Comparison of ENCODE assay signal across 8 cellular contexts in genomic region chr6:110357298-110357695, GRCh38. TPM values are rescaled to one million over a fixed set of nuclear protein-coding genes. Genes with fewer than 3 reads are reported as not detected.
DNase-seq lines count a peak whose midpoint lies in the region; ATAC-seq and TF ChIP-seq lines count a peak whose summit lies in the region.

No MANE protein-coding gene starts in this region.

- H3K4me1 Mint-ChIP-seq in activated CD4-positive, alpha-beta T cell treated with anti-CD3 and anti-CD28 coated beads, Interleukin-2, amount 10 ng/mL, durations not matched to agents 24 days and 14 days, result peaks cover 2% of the 10 kb centered on the region
- H3K4me1 Mint-ChIP-seq in central memory CD8-positive, alpha-beta T cell, result peaks cover 6% of the 10 kb centered on the region

- no peaks in the 10 kb centered on the region for H3K36me3 Mint-ChIP-seq in activated CD4-positive, alpha-beta T cell treated with anti-CD3 and anti-CD28 coated beads, Interleukin-2, amount 10 ng/mL, durations not matched to agents 24 days and 14 days (ENCODE audit: low read depth)
- peaks cover 1% of the 10 kb centered on the region for H3K36me3 Mint-ChIP-seq in central memory CD8-positive, alpha-beta T cell (ENCODE audit: insufficient read depth)

- no peaks in the 10 kb centered on the region for H3K27me3 ChIP-seq in lung (ENCODE audit: control insufficient read depth, insufficient read depth)
- peaks cover 22% of the 10 kb centered on the region for H3K27me3 ChIP-seq in thymus (ENCODE audit: control insufficient read depth, insufficient read depth)
- H3K27me3 ChIP-seq in effector memory CD4-positive, alpha-beta T cell (replicated peaks; ENCODE audit: control insufficient read depth, insufficient read depth, low read length, poor library complexity, severe bottlenecking), result peaks cover 10% of the 10 kb centered on the region

- peaks cover 0 to 9% of the 10 kb centered on the region in 2 donors for H3K4me1 ChIP-seq in lung (ENCODE audit: control insufficient read depth in 2 of 2, insufficient read depth in 2 of 2, low read length in 2 of 2)
- H3K4me1 ChIP-seq in thymus (ENCODE audit: control insufficient read depth, insufficient read depth, low read length), result peaks cover 8% of the 10 kb centered on the region
- H3K4me1 ChIP-seq in effector memory CD4-positive, alpha-beta T cell (ENCODE audit: control insufficient read depth, insufficient read depth, low read length, poor library complexity, severe bottlenecking), result peaks cover 3% of the 10 kb centered on the region

- WGBS in lung, 2 donors, result 35 to 47% methylated on average over 18 of the region's 18 CpGs
- WGBS in thymus, result 54% methylated on average over 18 of the region's 18 CpGs

- H3K9me3 ChIP-seq in lung (ENCODE audit: control insufficient read depth in 2 of 2, insufficient read depth in 1 of 2, low read length in 1 of 2), result no peaks in the 10 kb centered on the region
- H3K9me3 ChIP-seq in thymus (ENCODE audit: control insufficient read depth), result no peaks in the 10 kb centered on the region
- no peaks in the 10 kb centered on the region for H3K9me3 ChIP-seq in effector memory CD4-positive, alpha-beta T cell (ENCODE audit: control insufficient read depth, low read length)

- H3K4me3 ChIP-seq in lung (peak overlapping the region; percentile 43), thymus (ENCODE audit: low read length) (peak overlapping the region; percentile 41)
- no peak overlapping the region for H3K4me3 ChIP-seq in effector memory CD4-positive, alpha-beta T cell (ENCODE audit: insufficient read depth, low read depth, low read length, poor library complexity, severe bottlenecking)

- no peaks in the 10 kb centered on the region for H3K9me3 Mint-ChIP-seq in activated CD4-positive, alpha-beta T cell treated with anti-CD3 and anti-CD28 coated beads, Interleukin-2, amount 10 ng/mL, durations not matched to agents 24 days and 14 days
- H3K9me3 Mint-ChIP-seq in central memory CD8-positive, alpha-beta T cell, result no peaks in the 10 kb centered on the region

- H3K36me3 ChIP-seq in lung (ENCODE audit: control insufficient read depth in 2 of 2, insufficient read depth in 2 of 2, low read length in 2 of 2) (no peaks in the 10 kb centered on the region), thymus (ENCODE audit: control insufficient read depth, insufficient read depth) (no peaks in the 10 kb centered on the region)
- H3K36me3 ChIP-seq in effector memory CD4-positive, alpha-beta T cell (ENCODE audit: control insufficient read depth, insufficient read depth, low read length), result no peaks in the 10 kb centered on the region

- intact Hi-C loops in activated CD4-positive, alpha-beta T cell treated with anti-CD3 and anti-CD28 coated beads, Interleukin-2, amount 10 ng/mL, durations not matched to agents 24 days and 14 days (cut with micrococcal nuclease), result no loop called here

- peak overlapping the region; percentile 76 for H3K4me3 Mint-ChIP-seq in activated CD4-positive, alpha-beta T cell treated with anti-CD3 and anti-CD28 coated beads, Interleukin-2, amount 10 ng/mL, durations not matched to agents 24 days and 14 days
- peak overlapping the region; percentile 76 for H3K4me3 Mint-ChIP-seq in central memory CD8-positive, alpha-beta T cell

- H3K27ac Mint-ChIP-seq in activated CD4-positive, alpha-beta T cell treated with anti-CD3 and anti-CD28 coated beads, Interleukin-2, amount 10 ng/mL, durations not matched to agents 24 days and 14 days, result no peak overlapping the region
- H3K27ac Mint-ChIP-seq in central memory CD8-positive, alpha-beta T cell (ENCODE audit: low read depth), result no peak overlapping the region

- DNase-seq in activated CD4-positive, alpha-beta T cell treated with anti-CD3 and anti-CD28 coated beads, Interleukin-2, amount 10 ng/mL, durations not matched to agents 24 days and 14 days, result no peak
- no peak for DNase-seq in activated CD4-positive, alpha-beta T cell treated with anti-CD3 and anti-CD28 coated beads for 48 hours
- DNase-seq in central memory CD8-positive, alpha-beta T cell (ENCODE audit: low spot score in 2 of 2), result no peak
- DNase-seq in lung (ENCODE audit: low spot score), result no peak
- DNase-seq in effector memory CD4-positive, alpha-beta T cell, result no peak
- no peak for DNase-seq in cerebellum (ENCODE audit: low spot score)

- peak overlapping the region in 1 of 2 donors; percentile 78 for H3K27ac ChIP-seq in lung (ENCODE audit: low read depth in 1 of 2, low read length in 1 of 2)
- peak overlapping the region; percentile 37 for H3K27ac ChIP-seq in thymus (ENCODE audit: low read depth)
- no peak overlapping the region for H3K27ac ChIP-seq in effector memory CD4-positive, alpha-beta T cell (ENCODE audit: insufficient read depth, low read length, poor library complexity, severe bottlenecking)

- no peak for ATAC-seq in central memory CD8-positive, alpha-beta T cell (replicated peaks; ENCODE audit: extremely low read depth, poor library complexity, severe bottlenecking)
- ATAC-seq in lung (ENCODE audit: insufficient read depth, low FRiP score), result no peak
- ATAC-seq in GM21367 (IDR thresholded peaks at IDR 0.05; ENCODE audit: unreplicated experiment), result no peak

- H3K27me3 Mint-ChIP-seq in activated CD4-positive, alpha-beta T cell treated with anti-CD3 and anti-CD28 coated beads, Interleukin-2, amount 10 ng/mL, durations not matched to agents 24 days and 14 days, result peaks cover 57% of the 10 kb centered on the region
- H3K27me3 Mint-ChIP-seq in central memory CD8-positive, alpha-beta T cell, result peaks cover 84% of the 10 kb centered on the region

- no peak for TF ChIP-seq CTCF in lung (IDR thresholded peaks at IDR 0.05; ENCODE audit: control extremely low read depth, extremely low read depth)

RNA-seq across cellular contexts. Expression of gene METTL24, which starts 0.9 kb away (rescaled TPM):
- not detected in 2 replicates for total RNA-seq in activated CD4-positive, alpha-beta T cell treated with anti-CD3 and anti-CD28 coated beads, Interleukin-2, amount 10 ng/mL, durations not matched to agents 24 days and 14 days
- total RNA-seq in lung, result 1 to 10 TPM; 2.0 to 3.7 TPM
- polyA plus RNA-seq in lung, result under 1 TPM in 1 of 2 donors, not detected in 1; 0.73 TPM
- polyA plus RNA-seq in thymus, result 0.50 TPM
- total RNA-seq in cerebellum, result 3.3 TPM

RNA-seq across cellular contexts. Expression of gene DDO, which starts 58.1 kb away (rescaled TPM):
- total RNA-seq in activated CD4-positive, alpha-beta T cell treated with anti-CD3 and anti-CD28 coated beads, Interleukin-2, amount 10 ng/mL, durations not matched to agents 24 days and 14 days, result not detected in 2 replicates
- total RNA-seq in lung (1 to 10 TPM; 1.8 to 3.1 TPM), cerebellum (0.45 TPM)
- polyA plus RNA-seq in lung (1 to 10 TPM in 1 of 2 donors, under 1 TPM in 1; 0.79 to 2.2 TPM), thymus (0.64 TPM)
